In the genomic region with DNA sequence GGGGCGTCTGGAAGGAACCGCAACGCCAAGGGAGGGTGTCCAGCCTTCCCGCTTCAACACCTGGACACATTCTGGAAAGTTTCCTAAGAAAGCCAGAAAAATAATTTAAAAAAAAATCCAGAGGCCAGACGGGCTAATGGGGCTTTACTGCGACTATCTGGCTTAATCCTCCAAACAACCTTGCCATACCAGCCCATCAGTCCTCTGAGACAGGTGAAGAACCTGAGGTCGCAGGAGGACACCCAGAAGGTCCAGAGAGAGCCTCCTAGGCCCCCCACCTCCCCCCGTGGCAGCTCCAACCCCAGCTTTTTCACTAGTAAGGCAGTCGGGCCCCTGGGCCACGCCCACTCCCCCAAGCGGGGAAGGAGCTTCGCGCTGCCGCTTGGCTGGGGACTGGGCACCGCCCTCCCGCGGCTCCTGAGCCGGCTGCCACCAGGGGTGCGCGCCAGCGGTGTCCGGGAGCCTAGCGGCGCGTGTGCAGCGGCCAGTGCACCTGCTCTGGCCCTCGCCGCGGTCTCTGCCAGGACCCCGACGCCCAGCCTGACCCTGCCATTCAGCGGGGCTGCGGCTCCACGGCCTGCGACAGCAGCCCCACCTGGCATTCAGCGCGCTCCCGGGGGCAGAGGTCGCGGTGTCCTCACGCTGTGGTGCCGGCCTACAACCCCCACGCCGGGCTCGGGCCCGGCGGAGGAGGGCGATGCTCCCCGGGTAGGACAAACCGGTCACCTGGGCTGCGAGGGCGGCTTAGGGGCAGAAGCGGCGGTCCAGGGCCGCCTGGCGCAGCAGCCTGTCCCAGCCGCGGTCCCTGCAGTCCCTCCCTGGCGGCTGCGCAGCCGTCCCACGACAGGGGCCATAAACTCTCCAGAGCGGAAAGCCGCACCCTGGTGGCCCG, we compare ENCODE assay signal across 17 cellular contexts. TPM values are rescaled to one million over a fixed set of nuclear protein-coding genes. Genes with fewer than 3 reads are reported as not detected.
"Had no signal": no experiment of that assay in that cellular context is flagged by ENCODE, and none has a peak within 500 bp of the region (broad histone marks: within the 10 kb centered on the region; RNA-seq: fewer than 3 reads in every experiment).

No MANE protein-coding gene starts in this region.

RNA-seq across cellular contexts. Expression of a gene that starts 37.8 kb away (rescaled TPM):
- total RNA-seq: activated CD4-positive, alpha-beta memory T cell treated with anti-CD3 and anti-CD28 coated beads for 36 hours; activated CD4-positive, alpha-beta T cell treated with anti-CD3 and anti-CD28 coated beads, Interleukin-2, amount 10 ng/mL, durations not matched to agents 24 days and 14 days; activated CD8-positive, alpha-beta memory T cell treated with anti-CD3 and anti-CD28 coated beads for 36 hours; activated CD8-positive, alpha-beta T cell treated with anti-CD3 and anti-CD28 coated beads for 36 hours; activated naive CD4-positive, alpha-beta T cell treated with anti-CD3 and anti-CD28 coated beads for 36 hours; activated naive CD8-positive, alpha-beta T cell treated with anti-CD3 and anti-CD28 coated beads, Interleukin-2, amount 10 ng/mL, durations not matched to agents 7 days and 5 days; activated T-cell treated with anti-CD3 and anti-CD28 coated beads, Interleukin-2, amount 50 U/mL, for 4 hours; activated T-cell treated with anti-CD3 and anti-CD28 coated beads, Interleukin-2, amount 50 U/mL, for 72 hours; activated T-helper 1 cell treated with anti-CD3 and anti-CD28 coated beads, Interleukin-12 subunit alpha, Interleukin-12 subunit beta, Interleukin-2, Interleukin-4 antibody, amounts not matched to agents 30 ng/mL and 10 ng/mL and 1 ng/mL, durations not matched to agents 14 hours and 24 hours and 36 hours; ascending aorta; bronchial epithelial cell; cardiac muscle cell; chondrocyte; T-cell; T-helper 1 cell treated with Interleukin-12 subunit alpha and Interleukin-12 subunit beta and Interleukin-4 antibody, amounts not matched to agents 30 ng/mL and 1 ng/mL, for 36 hours; T-helper 17 cell; T-helper 2 cell treated with Interferon-gamma antibody and Interleukin-4, amounts not matched to agents 100 ng/mL and 5 ng/mL, for 36 hours had no signal
- polyA plus RNA-seq: cardiac muscle cell had no signal
